Comparison of ENCODE assay signal across 20 cellular contexts in the genomic region with DNA sequence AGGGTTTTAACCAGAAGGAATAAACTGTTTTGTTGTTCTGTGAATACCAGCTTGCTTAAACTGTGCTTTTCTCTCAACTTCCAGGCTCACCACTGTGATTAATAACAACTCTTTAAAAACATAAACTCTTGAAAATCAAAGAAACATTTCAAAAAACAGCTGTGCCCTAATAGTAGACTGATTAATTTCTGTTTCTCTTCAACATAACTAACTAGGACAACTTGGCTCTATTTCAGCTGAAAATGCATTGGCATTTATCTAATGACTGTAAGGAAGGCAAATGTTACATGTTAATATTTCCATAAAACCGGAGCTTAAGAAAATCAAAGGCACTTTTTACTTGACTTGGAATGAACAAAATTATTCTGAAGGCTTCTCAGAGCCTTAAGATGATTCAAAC.
"Had no signal": no experiment of that assay in that cellular context is flagged by ENCODE, and none has a peak within 500 bp of the region (broad histone marks: within the 10 kb centered on the region; RNA-seq: fewer than 3 reads in every experiment).

No MANE protein-coding gene starts in this region.

- H3K4me3 Mint-ChIP-seq: T-cell had no signal

- H3K4me1 Mint-ChIP-seq: T-cell had no signal

- H3K27me3 Mint-ChIP-seq: T-cell had no signal

- DNase-seq: IMR-90, Karpas-422, KG1, MG63, NCI-H1092, NCI-H1105 treated with DMSO at 0.1 percent for 48 hours, NCI-H1417 treated with DMSO at 0.1 percent for 48 hours, NCI-H146, NCI-H1694 treated with DMSO at 0.1 percent for 48 hours, NCI-H1930, NCI-H2081 treated with DMSO at 0.1 percent for 48 hours, NCI-H2227 treated with DMSO at 0.1 percent for 48 hours, NCI-H524, NCI-H774, SHP77, SW 1271, T-cell had no signal

- H3K27me3 ChIP-seq: MG63 had no signal

- H3K36me3 ChIP-seq: MG63 had no signal

- H3K27ac ChIP-seq: RWPE1 had no signal

- H3K4me3 ChIP-seq: MG63 had no signal

- ATAC-seq: HepG2, Panc1, T-cell had no signal

- H3K9me3 ChIP-seq: MG63 had no signal

- H3K36me3 Mint-ChIP-seq: T-cell had no signal

- H3K27ac Mint-ChIP-seq: T-cell had no signal
